Comparison of ENCODE assay signal across 9 cellular contexts in genomic region chr4:42646999-42647541, GRCh38.
"Had no signal": no experiment of that assay in that cellular context is flagged by ENCODE, and none has a peak within 500 bp of the region (broad histone marks: within the 10 kb centered on the region; RNA-seq: fewer than 3 reads in every experiment).

No MANE protein-coding gene starts in this region.

- H3K27ac ChIP-seq: coronary artery, hepatocyte had no signal

- ATAC-seq: sciatic nerve had no signal

- H3K27me3 Mint-ChIP-seq: activated naive CD4-positive, alpha-beta T cell treated with anti-CD3 and anti-CD28 coated beads, Interleukin-2, amount 50 U/mL, for 24 hours had no signal

- H3K27ac Mint-ChIP-seq: activated naive CD4-positive, alpha-beta T cell treated with anti-CD3 and anti-CD28 coated beads, Interleukin-2, amount 50 U/mL, for 24 hours had no signal

- H3K4me3 Mint-ChIP-seq: activated naive CD4-positive, alpha-beta T cell treated with anti-CD3 and anti-CD28 coated beads, Interleukin-2, amount 50 U/mL, for 24 hours had no signal

- H3K27me3 ChIP-seq: hepatocyte had no signal

- H3K4me3 ChIP-seq: coronary artery, hepatocyte had no signal

- H2AFZ ChIP-seq: hepatocyte had no signal

- H3K4me2 ChIP-seq: hepatocyte had no signal

- DNase-seq: activated effector memory CD4-positive, alpha-beta T cell treated with Interleukin-2 at 50 U/mL for 16 hours; activated T-cell treated with anti-CD3 and anti-CD28 coated beads, Interleukin-2, amount 50 U/mL, for 1 hour; effector CD8-positive, alpha-beta T cell; stimulated activated CD4-positive, alpha-beta T cell treated with anti-CD3 and anti-CD28 coated beads, Interleukin-2, amount 100 ng/mL, for 24 hours; stimulated activated naive CD4-positive, alpha-beta T cell had no signal
